Comparison of ENCODE assay signal across 9 cellular contexts in genomic region chr5:95621839-95622629, GRCh38. TPM values are rescaled to one million over a fixed set of nuclear protein-coding genes. Genes with fewer than 3 reads are reported as not detected.
DNase-seq lines count a peak whose midpoint lies in the region; ATAC-seq and TF ChIP-seq lines count a peak whose summit lies in the region.
"Had no signal": no experiment of that assay in that cellular context is flagged by ENCODE, and none has a peak within 500 bp of the region (broad histone marks: within the 10 kb centered on the region; RNA-seq: fewer than 3 reads in every experiment).

No MANE protein-coding gene starts in this region.

- no peak overlapping the region for H3K23ac ChIP-seq in mesenchymal stem cell (ENCODE audit: low read length in 2 of 2)

- no peak for TF ChIP-seq POLR2A in uterus (IDR thresholded peaks at IDR 0.05)

- peak overlapping the region; percentile 54 for H4K8ac ChIP-seq in mesenchymal stem cell (ENCODE audit: low read length)

- H2BK120ac ChIP-seq in mesenchymal stem cell (ENCODE audit: low read depth, low read length) = peak overlapping the region; percentile 3

- no peaks in the 10 kb centered on the region for H4K20me1 ChIP-seq in BLaER1 treated with 17β-estradiol and CSF1 and Interleukin-3, amounts not matched to agents 10 nM and 100 nM

- WGBS in mesenchymal stem cell = 65% methylated on average over 5 of the region's 8 CpGs

- H2BK5ac ChIP-seq in mesenchymal stem cell (ENCODE audit: low read depth, low read length, poor library complexity, severe bottlenecking) = no peak overlapping the region

- no peak for TF ChIP-seq CTCF in uterus (IDR thresholded peaks at IDR 0.05)

- H2BK15ac ChIP-seq in mesenchymal stem cell (ENCODE audit: low read depth, poor library complexity, severe bottlenecking) = no peak overlapping the region

- H3K36me3 ChIP-seq in BLaER1 treated with 17β-estradiol and CSF1 and Interleukin-3, amounts not matched to agents 10 nM and 100 nM = no peaks in the 10 kb centered on the region
- H3K36me3 ChIP-seq in mesenchymal stem cell (ENCODE audit: control insufficient read depth in 1 of 2, insufficient read depth in 2 of 2, low read depth in 1 of 2, low read length in 2 of 2) (peaks cover 0 to 8% of the 10 kb centered on the region in 2 experiments), uterus (no peaks in the 10 kb centered on the region)
- H3K36me3 ChIP-seq: SJSA1 had no signal

- H3K14ac ChIP-seq in mesenchymal stem cell (ENCODE audit: low read length in 2 of 2) = no peak overlapping the region

- peak overlapping the region; percentile 62 to 98 (median 65) for H3K27ac Mint-ChIP-seq in IgD-negative memory B cell
- peak overlapping the region; percentile 84 for H3K27ac Mint-ChIP-seq in activated T-helper 17 cell treated with anti-CD3 and anti-CD28 coated beads, Interleukin-2, amount 50 U/mL, for 72 hours

- no peaks in the 10 kb centered on the region for H3K9me3 Mint-ChIP-seq in IgD-negative memory B cell
- peaks cover 8% of the 10 kb centered on the region for H3K9me3 Mint-ChIP-seq in activated T-helper 17 cell treated with anti-CD3 and anti-CD28 coated beads, Interleukin-2, amount 50 U/mL, for 72 hours

- peaks cover 23 to 33% (median 27%) of the 10 kb centered on the region in 3 donors for H3K4me1 Mint-ChIP-seq in IgD-negative memory B cell
- peaks cover 39% of the 10 kb centered on the region for H3K4me1 Mint-ChIP-seq in activated T-helper 17 cell treated with anti-CD3 and anti-CD28 coated beads, Interleukin-2, amount 50 U/mL, for 72 hours

- in situ Hi-C loops in ACHN (cut with HindIII; ENCODE audit: low pct_ligation_motif_present, low pct_unique_long_range_greater_than_20kb, low sequenced_read_pairs) = no loop called here

- peaks cover 3% of the 10 kb centered on the region for H3K27me3 Mint-ChIP-seq in IgD-negative memory B cell
- no peaks in the 10 kb centered on the region for H3K27me3 Mint-ChIP-seq in activated T-helper 17 cell treated with anti-CD3 and anti-CD28 coated beads, Interleukin-2, amount 50 U/mL, for 72 hours

- H3K27me3 ChIP-seq in BLaER1 treated with 17β-estradiol and CSF1 and Interleukin-3, amounts not matched to agents 10 nM and 100 nM = peaks cover 13 to 31% (median 23%) of the 10 kb centered on the region in 11 experiments; a peak in 21 of 22 replicates
- H3K27me3 ChIP-seq in mesenchymal stem cell (ENCODE audit: control insufficient read depth in 1 of 2, insufficient read depth in 1 of 2, low read length in 2 of 2) (peaks cover 0 to 6% of the 10 kb centered on the region in 2 experiments), uterus (no peaks in the 10 kb centered on the region)
- H3K27me3 ChIP-seq: SJSA1 had no signal

- no peak overlapping the region for H4K91ac ChIP-seq in mesenchymal stem cell (ENCODE audit: low read length)

- H3K27ac ChIP-seq in BLaER1 treated with 17β-estradiol and CSF1 and Interleukin-3, amounts not matched to agents 10 nM and 100 nM = peak overlapping the region in 6 of 11 experiments; percentile 11 to 90 (median 84); a peak in 9 of 22 replicates
- H3K27ac ChIP-seq in mesenchymal stem cell (ENCODE audit: low read length, poor library complexity, severe bottlenecking) (no peak overlapping the region), uterus (no peak overlapping the region)
- H3K27ac ChIP-seq: SJSA1 had no signal

- no peaks in the 10 kb centered on the region for H3K9me3 ChIP-seq in BLaER1 treated with 17β-estradiol and CSF1 and Interleukin-3, amounts not matched to agents 10 nM and 100 nM (replicated peaks in 1 of 11)
- H3K9me3 ChIP-seq in mesenchymal stem cell (ENCODE audit: control insufficient read depth, low read length) = no peaks in the 10 kb centered on the region
- no peaks in the 10 kb centered on the region for H3K9me3 ChIP-seq in uterus
- H3K9me3 ChIP-seq: SJSA1 had no signal

- peak overlapping the region in 6 of 11 experiments; percentile 72 to 85 (median 84); a peak in 8 of 22 replicates for H3K9ac ChIP-seq in BLaER1 treated with 17β-estradiol and CSF1 and Interleukin-3, amounts not matched to agents 10 nM and 100 nM
- H3K9ac ChIP-seq in mesenchymal stem cell (ENCODE audit: low read length) = no peak overlapping the region

- H2AFZ ChIP-seq in mesenchymal stem cell (ENCODE audit: low read depth, low read length) = no peak overlapping the region

- H2AK5ac ChIP-seq in mesenchymal stem cell (ENCODE audit: low read length, severe bottlenecking) = no peak overlapping the region

- no peak overlapping the region for H2BK12ac ChIP-seq in mesenchymal stem cell (ENCODE audit: low read length in 2 of 2)

- no peaks in the 10 kb centered on the region for H3K79me1 ChIP-seq in mesenchymal stem cell (replicated peaks; ENCODE audit: low read length, poor library complexity, severe bottlenecking)

- DNase-seq in mesenchymal stem cell (no peak), NCI-H187 (lab: John Stamatoyannopoulos, UW) (no peak), AG08395 (ENCODE audit: low spot score) (no peak), ACHN (no peak), uterus (no peak)

- no peak overlapping the region for H3K4ac ChIP-seq in mesenchymal stem cell (ENCODE audit: low read depth in 1 of 2, low read length in 2 of 2)

- H3K4me1 ChIP-seq in BLaER1 treated with 17β-estradiol and CSF1 and Interleukin-3, amounts not matched to agents 10 nM and 100 nM = peaks cover 33 to 50% (median 46%) of the 10 kb centered on the region in 10 experiments
- H3K4me1 ChIP-seq in mesenchymal stem cell (ENCODE audit: control insufficient read depth, insufficient read depth, low read depth, low read length) (peaks cover 19% of the 10 kb centered on the region), uterus (peaks cover 0 to 5% of the 10 kb centered on the region in 2 donors)

- no peaks in the 10 kb centered on the region for H3K36me3 Mint-ChIP-seq in IgD-negative memory B cell
- no peaks in the 10 kb centered on the region for H3K36me3 Mint-ChIP-seq in activated T-helper 17 cell treated with anti-CD3 and anti-CD28 coated beads, Interleukin-2, amount 50 U/mL, for 72 hours (ENCODE audit: low read depth)

- intact Hi-C loops in uterus (cut with DNase I; ENCODE audit: low total_unique reads) = no loop called here

- peak overlapping the region in 7 of 10 experiments; percentile 62 to 69 (median 67); a peak in 12 of 20 replicates for H3K4me3 ChIP-seq in BLaER1 treated with 17β-estradiol and CSF1 and Interleukin-3, amounts not matched to agents 10 nM and 100 nM
- peak overlapping the region in 1 of 2 experiments; percentile 78 for H3K4me3 ChIP-seq in mesenchymal stem cell (ENCODE audit: insufficient read depth in 1 of 2, low read depth in 1 of 2, low read length in 2 of 2)
- H3K4me3 ChIP-seq in uterus = no peak overlapping the region

- peak overlapping the region; percentile 93 to 100 (median 98) for H3K4me2 ChIP-seq in BLaER1 treated with 17β-estradiol and CSF1 and Interleukin-3, amounts not matched to agents 10 nM and 100 nM
- H3K4me2 ChIP-seq in mesenchymal stem cell (ENCODE audit: low read length, poor library complexity, severe bottlenecking) = no peak overlapping the region

- H3K4me3 Mint-ChIP-seq in IgD-negative memory B cell = peak overlapping the region; percentile 80 to 92 (median 86)
- H3K4me3 Mint-ChIP-seq in activated T-helper 17 cell treated with anti-CD3 and anti-CD28 coated beads, Interleukin-2, amount 50 U/mL, for 72 hours = peak overlapping the region; percentile 85

- no peak for ATAC-seq in activated T-helper 17 cell treated with anti-CD3 and anti-CD28 coated beads, Interleukin-2, amount 50 U/mL, for 72 hours (replicated peaks)

- no peak overlapping the region for H3K18ac ChIP-seq in mesenchymal stem cell (ENCODE audit: low read depth in 1 of 2, low read length in 2 of 2)

RNA-seq across cellular contexts. Expression of gene GPR150, which starts 2.1 kb away (rescaled TPM):
- polyA plus RNA-seq in IgD-negative memory B cell = 0.66 TPM
- total RNA-seq in activated T-helper 17 cell treated with anti-CD3 and anti-CD28 coated beads, Interleukin-2, amount 50 U/mL, for 72 hours = under 1 TPM; 0.35 to 0.61 TPM
- 0.36 TPM for polyA plus RNA-seq in mesenchymal stem cell (2013, experiment 1 of 2)
- 0.48 TPM for polyA plus RNA-seq in mesenchymal stem cell (2013, experiment 2 of 2)
- total RNA-seq in uterus = not detected

RNA-seq across cellular contexts. Expression of gene RFESD, which starts 24.5 kb away (rescaled TPM):
- polyA plus RNA-seq in IgD-negative memory B cell = 4.1 TPM
- 1 to 10 TPM; 4.2 to 9.3 TPM for total RNA-seq in activated T-helper 17 cell treated with anti-CD3 and anti-CD28 coated beads, Interleukin-2, amount 50 U/mL, for 72 hours
- polyA plus RNA-seq in mesenchymal stem cell (2013, experiment 1 of 2) = 1.3 TPM
- 1.6 TPM for polyA plus RNA-seq in mesenchymal stem cell (2013, experiment 2 of 2)
- 1 to 10 TPM in 2 of 4 donors, under 1 TPM in 1, not detected in 1; under 0.01 to 2.8 (median 2.2) TPM for total RNA-seq in uterus

Comparison
In these comparisons a context has a peak if more than half of its experiments do, and no peak if none do; other contexts are left out.
1. H3K27ac ChIP-seq: peak in BLaER1 treated with 17β-estradiol and CSF1 and Interleukin-3, amounts not matched to agents 10 nM and 100 nM (6 of 11); none in mesenchymal stem cell (single experiment) and uterus (0 of 2).
2. H3K4me3 ChIP-seq: peak in BLaER1 treated with 17β-estradiol and CSF1 and Interleukin-3, amounts not matched to agents 10 nM and 100 nM (7 of 10); none in uterus (0 of 2).